1 cellular context compared by ENCODE assay signal in the genomic region with DNA sequence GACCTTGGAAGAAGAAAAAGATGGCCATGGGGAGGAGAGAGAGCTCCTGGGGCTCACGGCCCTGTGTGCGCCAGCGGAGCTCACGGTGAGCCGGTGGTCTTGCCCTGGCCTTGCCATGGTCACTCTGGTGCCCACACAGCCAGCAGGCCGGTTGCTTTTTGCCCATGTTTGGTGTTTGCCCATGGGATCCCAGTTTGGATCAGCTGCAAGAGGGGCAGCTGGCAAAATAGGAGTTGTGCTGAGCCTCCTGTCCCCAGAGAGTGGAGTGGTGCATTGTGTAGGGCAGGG.
TF ChIP-seq lines count a peak whose summit lies in the region.

No MANE protein-coding gene starts in this region.

TF ChIP-seq in IMR-90, 13 proteins besides CTCF, POLR2A, EP300 and RAD21 (continued from another document):
- TF ChIP-seq CHD1 (IDR thresholded peaks at IDR 0.05; ENCODE audit: low read depth, low read length): no peak
- TF ChIP-seq RCOR1 (IDR thresholded peaks at IDR 0.05; ENCODE audit: insufficient replicate concordance, low read length): no peak
- TF ChIP-seq SMC3 (IDR thresholded peaks at IDR 0.05; ENCODE audit: low read depth, low read length): no peak
- TF ChIP-seq MAFK (IDR thresholded peaks at IDR 0.05; ENCODE audit: low read depth, low read length): no peak
TF ChIP-seq in IMR-90: peak in this region for 0.
